ENCODE assay signal across 8 cellular contexts in genomic region chr3:193665370-193665989, GRCh38.
DNase-seq lines count a peak whose midpoint lies in the region; ATAC-seq and TF ChIP-seq lines count a peak whose summit lies in the region.

No MANE protein-coding gene starts in this region.

- H3K4me1 Mint-ChIP-seq in activated CD8-positive, alpha-beta T cell treated with anti-CD3 and anti-CD28 coated beads for 36 hours (ENCODE audit: low read depth), result no peaks in the 10 kb centered on the region
- H3K4me1 Mint-ChIP-seq in activated CD8-positive, alpha-beta T cell treated with anti-CD3 and anti-CD28 coated beads, Interleukin-2, amount 10 ng/mL, durations not matched to agents 7 days and 5 days (ENCODE audit: low read depth), result no peaks in the 10 kb centered on the region

- CTCF ChIA-PET in activated CD8-positive, alpha-beta T cell treated with anti-CD3 and anti-CD28 coated beads for 36 hours (lab: Charles Lee), result interaction anchor here (0.6 to 2.4 kb wide), 20 partner anchors 9 to 1003 kb away, joined by 3 to 18 read pairs (median 4); no protein-coding TSS in a partner anchor
- CTCF ChIA-PET in activated CD8-positive, alpha-beta T cell treated with anti-CD3 and anti-CD28 coated beads, Interleukin-2, amount 10 ng/mL, durations not matched to agents 7 days and 5 days (lab: Charles Lee), result interaction anchor here (0.7 to 6.4 kb wide), 22 partner anchors 9 to 678 kb away, joined by 3 to 59 read pairs (median 4); no protein-coding TSS in a partner anchor

- no peak for TF ChIP-seq POLR2A in prostate gland (IDR thresholded peaks at IDR 0.05)
- no peak for TF ChIP-seq POLR2A in suprapubic skin (IDR thresholded peaks at IDR 0.05)

- H3K27ac Mint-ChIP-seq in activated CD8-positive, alpha-beta T cell treated with anti-CD3 and anti-CD28 coated beads for 36 hours, result no peak overlapping the region
- no peak overlapping the region for H3K27ac Mint-ChIP-seq in activated CD8-positive, alpha-beta T cell treated with anti-CD3 and anti-CD28 coated beads, Interleukin-2, amount 10 ng/mL, durations not matched to agents 7 days and 5 days

- ATAC-seq in activated CD8-positive, alpha-beta T cell treated with anti-CD3 and anti-CD28 coated beads for 36 hours, result no peak
- no peak for ATAC-seq in activated CD8-positive, alpha-beta T cell treated with anti-CD3 and anti-CD28 coated beads, Interleukin-2, amount 10 ng/mL, durations not matched to agents 7 days and 5 days
- ATAC-seq in HG02798 (IDR thresholded peaks at IDR 0.05; ENCODE audit: poor library complexity, unreplicated experiment), result no peak

- intact Hi-C loops in activated CD8-positive, alpha-beta T cell treated with anti-CD3 and anti-CD28 coated beads for 36 hours (cut with micrococcal nuclease), result loop anchor here (5.0 to 10.0 kb wide), 2 partner anchors 469 to 652 kb away; partner anchors contain the start of gene HES1
- intact Hi-C loops in dorsolateral prefrontal cortex (cut with DNase I), result loop anchor here (10.0 kb wide), 1 partner anchor 649 kb away; no protein-coding TSS in a partner anchor
- intact Hi-C loops in prostate gland (cut with DNase I), result loop anchor here (5.0 to 10.0 kb wide), 3 partner anchors 109 to 689 kb away; partner anchors contain the start of gene CPN2

- TF ChIP-seq CTCF in activated CD8-positive, alpha-beta T cell treated with anti-CD3 and anti-CD28 coated beads for 36 hours (IDR thresholded peaks at IDR 0.05), result peak; percentile 74
- peak; percentile 41 to 74 (median 59) for TF ChIP-seq CTCF in dorsolateral prefrontal cortex (IDR thresholded peaks at IDR 0.05 in 54 of 56, conservative IDR thresholded peaks at IDR 0.05 in 2 of 56; ENCODE audit: low read depth in 1 of 56, partially characterized antibody in 56 of 56)
- TF ChIP-seq CTCF in prostate gland (IDR thresholded peaks at IDR 0.05), result peak in 3 of 4 experiments; percentile 34 to 52 (median 49)
- TF ChIP-seq CTCF in suprapubic skin (IDR thresholded peaks at IDR 0.05), result peak in 1 of 2 donors; percentile 22

- H3K27me3 ChIP-seq in dorsolateral prefrontal cortex (no peaks in the 10 kb centered on the region), prostate gland (replicated peaks; ENCODE audit: insufficient read depth) (no peaks in the 10 kb centered on the region), suprapubic skin (no peaks in the 10 kb centered on the region)

- H3K4me3 ChIP-seq in dorsolateral prefrontal cortex (no peak overlapping the region), prostate gland (no peak overlapping the region), suprapubic skin (no peak overlapping the region)

- peaks cover 0 to 9% of the 10 kb centered on the region in 2 donors for H3K36me3 ChIP-seq in prostate gland
- peaks cover 78% of the 10 kb centered on the region for H3K36me3 ChIP-seq in suprapubic skin

- no peaks in the 10 kb centered on the region for H3K4me1 ChIP-seq in prostate gland (replicated peaks)
- no peaks in the 10 kb centered on the region for H3K4me1 ChIP-seq in suprapubic skin

- H3K27ac ChIP-seq in dorsolateral prefrontal cortex, result no peak overlapping the region
- H3K27ac ChIP-seq in prostate gland, result no peak overlapping the region
- no peak overlapping the region for H3K27ac ChIP-seq in suprapubic skin

- peaks cover 36% of the 10 kb centered on the region for H3K36me3 Mint-ChIP-seq in activated CD8-positive, alpha-beta T cell treated with anti-CD3 and anti-CD28 coated beads for 36 hours (ENCODE audit: low read depth)
- H3K36me3 Mint-ChIP-seq in activated CD8-positive, alpha-beta T cell treated with anti-CD3 and anti-CD28 coated beads, Interleukin-2, amount 10 ng/mL, durations not matched to agents 7 days and 5 days (ENCODE audit: low read depth), result peaks cover 41% of the 10 kb centered on the region

- TF ChIP-seq EP300 in suprapubic skin (IDR thresholded peaks at IDR 0.05), result no peak

- POLR2A ChIA-PET in activated CD8-positive, alpha-beta T cell treated with anti-CD3 and anti-CD28 coated beads for 36 hours (lab: Charles Lee), result no interaction called here
- POLR2A ChIA-PET in activated CD8-positive, alpha-beta T cell treated with anti-CD3 and anti-CD28 coated beads, Interleukin-2, amount 10 ng/mL, durations not matched to agents 7 days and 5 days (lab: Charles Lee), result no interaction called here

- H3K9me3 ChIP-seq in prostate gland, result no peaks in the 10 kb centered on the region
- no peaks in the 10 kb centered on the region for H3K9me3 ChIP-seq in suprapubic skin

- H3K4me3 Mint-ChIP-seq in activated CD8-positive, alpha-beta T cell treated with anti-CD3 and anti-CD28 coated beads for 36 hours, result no peak overlapping the region
- no peak overlapping the region for H3K4me3 Mint-ChIP-seq in activated CD8-positive, alpha-beta T cell treated with anti-CD3 and anti-CD28 coated beads, Interleukin-2, amount 10 ng/mL, durations not matched to agents 7 days and 5 days

- 88% methylated on average over 1 of the region's 1 CpG for WGBS in prostate gland
- 95% methylated on average over 1 of the region's 1 CpG for WGBS in suprapubic skin

- no peak for DNase-seq in activated CD8-positive, alpha-beta T cell treated with anti-CD3 and anti-CD28 coated beads for 36 hours
- DNase-seq in activated CD8-positive, alpha-beta T cell treated with anti-CD3 and anti-CD28 coated beads, Interleukin-2, amount 10 ng/mL, durations not matched to agents 7 days and 5 days, result no peak
- peak; percentile 59 for DNase-seq in NCI-H526 treated with DMSO at 0.1 percent for 48 hours (lab: John Stamatoyannopoulos, UW)
- no peak for DNase-seq in dorsolateral prefrontal cortex
- DNase-seq in prostate gland (ENCODE audit: low spot score), result no peak
- no peak for DNase-seq in NCI-H187 (lab: John Stamatoyannopoulos, UW)
- no peak for DNase-seq in suprapubic skin (ENCODE audit: low spot score in 2 of 2)

- H3K9me3 Mint-ChIP-seq in activated CD8-positive, alpha-beta T cell treated with anti-CD3 and anti-CD28 coated beads for 36 hours, result no peaks in the 10 kb centered on the region
- no peaks in the 10 kb centered on the region for H3K9me3 Mint-ChIP-seq in activated CD8-positive, alpha-beta T cell treated with anti-CD3 and anti-CD28 coated beads, Interleukin-2, amount 10 ng/mL, durations not matched to agents 7 days and 5 days (ENCODE audit: insufficient read depth)

- no peaks in the 10 kb centered on the region for H3K27me3 Mint-ChIP-seq in activated CD8-positive, alpha-beta T cell treated with anti-CD3 and anti-CD28 coated beads for 36 hours
- H3K27me3 Mint-ChIP-seq in activated CD8-positive, alpha-beta T cell treated with anti-CD3 and anti-CD28 coated beads, Interleukin-2, amount 10 ng/mL, durations not matched to agents 7 days and 5 days (ENCODE audit: low read depth), result no peaks in the 10 kb centered on the region
